33 cellular contexts compared by ENCODE assay signal in genomic region chr3:10106919-10107318, GRCh38. TPM values are rescaled to one million over a fixed set of nuclear protein-coding genes. Genes with fewer than 3 reads are reported as not detected.
A peak's percentile ranks its signal among the peaks of the same experiment; 100 is the strongest.
DNase-seq lines count a peak whose midpoint lies in the region; ATAC-seq, FAIRE-seq and TF ChIP-seq lines count a peak whose summit lies in the region.
"Had no signal": no experiment of that assay in that cellular context is flagged by ENCODE, and none has a peak within 500 bp of the region (broad histone marks: within the 10 kb centered on the region; RNA-seq: fewer than 3 reads in every experiment).

No MANE protein-coding gene starts in this region.

- no TSS peak for BruUV-seq in K562 (replicated peaks; lab: Mats Ljungman, UMichigan)

- peak; percentile 83 for FAIRE-seq in K562 (lab: Jason Lieb, UNC)
- FAIRE-seq: A204.1, GM12878, GM12892, GM18507, GM19239 had no signal

- intact Hi-C loops in K562 (cut with micrococcal nuclease) (no loop called here), testis (cut with DNase I; ENCODE audit: low total_unique reads) (no loop called here)

- peaks cover 0 to 5% of the 10 kb centered on the region in 2 experiments; a peak in 3 of 5 replicates for H3K4me1 ChIP-seq in K562 (replicated peaks in 1 of 2; ENCODE audit: control insufficient read depth in 2 of 2, insufficient read depth in 2 of 2, low read length in 2 of 2)
- H3K4me1 ChIP-seq in testis: no peaks in the 10 kb centered on the region
- H3K4me1 ChIP-seq: BE2C, BLaER1 had no signal

- H4K20me1 ChIP-seq in K562 (replicated peaks; ENCODE audit: control insufficient read depth, insufficient read depth, low read length): no peaks in the 10 kb centered on the region
- H4K20me1 ChIP-seq: BLaER1 had no signal

- H3K36me3 ChIP-seq in K562 (ENCODE audit: control insufficient read depth, insufficient read depth, low read length) (peaks cover 7% of the 10 kb centered on the region; the same call in 2 of the 3 replicates), testis (ENCODE audit: low read depth, missing control alignments) (no peaks in the 10 kb centered on the region)
- H3K36me3 ChIP-seq: BE2C had no signal

- H3K4me2 ChIP-seq in K562 (ENCODE audit: insufficient read depth, low read length): no peak overlapping the region; the same call in 1 of the 2 replicates
- H3K4me2 ChIP-seq: BLaER1 had no signal

- H3K27me3 ChIP-seq in K562 (ENCODE audit: control insufficient read depth in 2 of 2, insufficient read depth in 2 of 2, low read length in 2 of 2) (no peaks in the 10 kb centered on the region), testis (no peaks in the 10 kb centered on the region)
- H3K27me3 ChIP-seq: BE2C, BLaER1 had no signal

- no peak overlapping the region for H3K4me3 ChIP-seq in K562
- peak overlapping the region; percentile 18 to 36 for H3K4me3 ChIP-seq in testis
- H3K4me3 ChIP-seq: BLaER1, GM12878 had no signal

- in situ Hi-C loops in K562 (cut with MboI): no loop called here

- TF ChIP-seq CTCF in K562 (IDR thresholded peaks at IDR 0.05 in 2 of 3, conservative IDR thresholded peaks at IDR 0.05 in 1 of 3; ENCODE audit: insufficient read depth in 2 of 3, low read depth in 1 of 3, low read length in 3 of 3): no peak
- TF ChIP-seq CTCF in testis (IDR thresholded peaks at IDR 0.05): no peak

- CTCF ChIA-PET in K562 (lab: Yijun Ruan, JAX; ENCODE audit: low intra/inter-chr PET ratio): no interaction called here

- peak; percentile 50 for ATAC-seq in K562
- ATAC-seq in GM18909 (IDR thresholded peaks at IDR 0.05; ENCODE audit: poor library complexity, unreplicated experiment): no peak
- ATAC-seq: GM12878 had no signal

- no peak for TF ChIP-seq EP300 in K562 (IDR thresholded peaks at IDR 0.05; ENCODE audit: low read length)

- POLR2A ChIA-PET in K562 (lab: Yijun Ruan, JAX): no interaction called here

- H3K27ac ChIP-seq in K562 (ENCODE audit: extremely low read depth, low read depth, low read length) (no peak overlapping the region), testis (no peak overlapping the region)
- H3K27ac ChIP-seq: BLaER1 had no signal

- H3K9me1 ChIP-seq in K562 (ENCODE audit: control insufficient read depth, insufficient read depth, low read length): no peaks in the 10 kb centered on the region

- H3K9ac ChIP-seq in K562 (ENCODE audit: insufficient read depth in 1 of 2, low read depth in 2 of 2, low read length in 2 of 2): no peak overlapping the region
- H3K9ac ChIP-seq: BLaER1 had no signal

- TF ChIP-seq RAD21 in K562 (CRISPR knock-in tag; conservative IDR thresholded peaks at IDR 0.05 in 1 of 2, IDR thresholded peaks at IDR 0.05 in 1 of 2): no peak

- TF ChIP-seq POLR2A in K562 (conservative IDR thresholded peaks at IDR 0.05) (no peak), testis (IDR thresholded peaks at IDR 0.05) (no peak)

- WGBS in K562 (ENCODE audit: insufficient coverage, low coverage, missing lambda C conversion rate): 46% methylated on average over 2 of the region's 2 CpGs
- WGBS in testis, 2 donors: 69 to 83% methylated on average over 2 of the region's 2 CpGs

- H3K9me3 ChIP-seq in K562 (replicated peaks; ENCODE audit: control insufficient read depth, insufficient read depth, low read depth, low read length): no peaks in the 10 kb centered on the region
- H3K9me3 ChIP-seq in testis: no peaks in the 10 kb centered on the region
- H3K9me3 ChIP-seq: BE2C, BLaER1 had no signal

- DNase-seq in OCI-M1 (lab: John Stamatoyannopoulos, UW): peak; percentile 25
- DNase-seq in OCI-M2 (lab: John Stamatoyannopoulos, UW; ENCODE audit: unreplicated experiment): peak; percentile 16
- peak in 2 of 4 experiments; percentile 51 for DNase-seq in K562 (ENCODE audit: extremely low read depth in 1 of 4, low spot score in 3 of 4)
- no peak for DNase-seq in testis
- DNase-seq in UCSD-AML1 (lab: John Stamatoyannopoulos, UW; ENCODE audit: unreplicated experiment): no peak
- no peak for DNase-seq in KG1 (lab: John Stamatoyannopoulos, UW)
- DNase-seq: 8988T; ACHN; BE2C; C1 segment of cervical spinal cord; CD4-positive, alpha-beta memory T cell; CD4-positive, CD25-positive, alpha-beta regulatory T cell; CD8-positive, alpha-beta memory T cell; COR-L47; DMS 273 treated with DMSO at 0.1 percent for 48 hours; DMS153; DMS53; DMS79; DND-41; EL; GDM1 had no signal

- H3K79me2 ChIP-seq in K562 (ENCODE audit: control insufficient read depth, insufficient read depth, low read length): no peaks in the 10 kb centered on the region

- H2AFZ ChIP-seq in K562 (ENCODE audit: low read depth, low read length): no peak overlapping the region

RNA-seq across cellular contexts. Expression of gene FANCD2OS, which starts 1.1 kb away (rescaled TPM):
- not detected in 2 replicates for total RNA-seq in K562 (2011; cell fraction: chromatin; rRNA removed; ENCODE audit: low replicate concordance)
- total RNA-seq in K562 (2011; cell fraction: nucleolus; rRNA removed): not detected in 2 replicates
- total RNA-seq in K562 (2011; cell fraction: nucleoplasm; rRNA removed): not detected in 2 replicates
- total RNA-seq in K562 (2014; rRNA removed) (not detected in 2 replicates), K562 (2014; rRNA removed; fragmentation: Illumina TruSeq; extraction: Trizol) (not detected in 2 replicates), K562 (2015; rRNA removed; fragmentation: Illumina TruSeq; extraction: Trizol) (not detected in 2 replicates), K562 (2021) (not detected in 2 replicates), testis (10 to 100 TPM; 14.3 to 25.8 TPM)
- polyA plus RNA-seq in K562 (2011; rRNA removed) (not detected in 2 replicates), K562 (2014; fragmentation: Illumina TruSeq; extraction: Trizol) (not detected in 2 replicates), K562 (2014; fragmentation: Nextera tagmentation; extraction: Ambion mirVana) (not detected), K562 (2014; rRNA removed) (not detected in 2 replicates), testis (ENCODE audit: insufficient read depth, low read depth, low replicate concordance) (118 TPM)
- polyA plus RNA-seq in K562 (2011; cell fraction: cytosol; rRNA removed): not detected in 2 replicates
- polyA plus RNA-seq in K562 (2011; cell fraction: nucleus; rRNA removed): not detected in 2 replicates
- not detected in 2 replicates for polyA plus RNA-seq in K562 (2012)
- not detected in 2 replicates for polyA minus RNA-seq in K562 (2011; rRNA and poly(A)+ RNA removed)
- not detected in 2 replicates for polyA minus RNA-seq in K562 (2011; cell fraction: cytosol; rRNA and poly(A)+ RNA removed)
- polyA minus RNA-seq in K562 (2011; cell fraction: nucleus; rRNA and poly(A)+ RNA removed): not detected in 2 replicates
- total RNA-seq: A673; CD4-positive, alpha-beta memory T cell; CD4-positive, CD25-positive, alpha-beta regulatory T cell; CD8-positive, alpha-beta memory T cell; Daoy; G401; GM12878 had no signal
- polyA plus RNA-seq: AG04450; CD14-positive monocyte; CD4-positive, alpha-beta memory T cell; CD4-positive, CD25-positive, alpha-beta regulatory T cell; CD8-positive, alpha-beta memory T cell had no signal

RNA-seq across cellular contexts. Expression of gene BRK1, which starts 8.6 kb away (rescaled TPM):
- 34.5 and 36.9 TPM in 2 replicates for total RNA-seq in K562 (2011; cell fraction: chromatin; rRNA removed; ENCODE audit: low replicate concordance)
- 28.4 and 29.7 TPM in 2 replicates for total RNA-seq in K562 (2011; cell fraction: nucleolus; rRNA removed)
- 50.7 and 104 TPM in 2 replicates for total RNA-seq in K562 (2011; cell fraction: nucleoplasm; rRNA removed)
- total RNA-seq in K562 (2014; rRNA removed) (105 and 110 TPM in 2 replicates), K562 (2014; rRNA removed; fragmentation: Illumina TruSeq; extraction: Trizol) (148 and 174 TPM in 2 replicates), K562 (2015; rRNA removed; fragmentation: Illumina TruSeq; extraction: Trizol) (148 and 161 TPM in 2 replicates), K562 (2021) (139 and 140 TPM in 2 replicates), testis (100 to 1,000 TPM; 145 to 157 TPM)
- polyA plus RNA-seq in K562 (2011; rRNA removed) (295 and 316 TPM in 2 replicates), K562 (2014; fragmentation: Illumina TruSeq; extraction: Trizol) (250 and 293 TPM in 2 replicates), K562 (2014; fragmentation: Nextera tagmentation; extraction: Ambion mirVana) (100 to 1,000 TPM; 538 to 634 TPM), K562 (2014; rRNA removed) (252 and 265 TPM in 2 replicates), testis (ENCODE audit: insufficient read depth, low read depth, low replicate concordance) (250 TPM)
- 189 and 259 TPM in 2 replicates for polyA plus RNA-seq in K562 (2011; cell fraction: cytosol; rRNA removed)
- 67.0 and 104 TPM in 2 replicates for polyA plus RNA-seq in K562 (2011; cell fraction: nucleus; rRNA removed)
- 244 and 289 TPM in 2 replicates for polyA plus RNA-seq in K562 (2012)
- 110 and 120 TPM in 2 replicates for polyA minus RNA-seq in K562 (2011; rRNA and poly(A)+ RNA removed)
- polyA minus RNA-seq in K562 (2011; cell fraction: cytosol; rRNA and poly(A)+ RNA removed): 37.0 and 45.9 TPM in 2 replicates
- 11.7 and 28.9 TPM in 2 replicates for polyA minus RNA-seq in K562 (2011; cell fraction: nucleus; rRNA and poly(A)+ RNA removed)

RNA-seq across cellular contexts. Expression of gene VHL, which starts 34.7 kb away (rescaled TPM):
- 75.2 and 83.6 TPM in 2 replicates for total RNA-seq in K562 (2011; cell fraction: chromatin; rRNA removed; ENCODE audit: low replicate concordance)
- total RNA-seq in K562 (2011; cell fraction: nucleolus; rRNA removed): 45.5 and 50.2 TPM in 2 replicates
- total RNA-seq in K562 (2011; cell fraction: nucleoplasm; rRNA removed): 91.8 and 160 TPM in 2 replicates
- total RNA-seq in K562 (2014; rRNA removed): 73.9 and 82.2 TPM in 2 replicates
- total RNA-seq in K562 (2014; rRNA removed; fragmentation: Illumina TruSeq; extraction: Trizol): 109 and 120 TPM in 2 replicates
- total RNA-seq in K562 (2015; rRNA removed; fragmentation: Illumina TruSeq; extraction: Trizol): 90.5 and 91.1 TPM in 2 replicates
- 79.4 and 93.6 TPM in 2 replicates for total RNA-seq in K562 (2021)
- polyA plus RNA-seq in K562 (2011; rRNA removed): 49.8 and 55.3 TPM in 2 replicates
- polyA plus RNA-seq in K562 (2011; cell fraction: cytosol; rRNA removed): 19.7 and 34.1 TPM in 2 replicates
- 35.5 and 39.4 TPM in 2 replicates for polyA plus RNA-seq in K562 (2011; cell fraction: nucleus; rRNA removed)
- polyA plus RNA-seq in K562 (2012): 78.7 and 123 TPM in 2 replicates
- polyA plus RNA-seq in K562 (2014; fragmentation: Illumina TruSeq; extraction: Trizol): 73.5 and 84.1 TPM in 2 replicates
- 10 to 100 TPM; 16.3 to 22.7 TPM for polyA plus RNA-seq in K562 (2014; fragmentation: Nextera tagmentation; extraction: Ambion mirVana)
- polyA plus RNA-seq in K562 (2014; rRNA removed): 58.7 and 74.2 TPM in 2 replicates
- polyA minus RNA-seq in K562 (2011; rRNA and poly(A)+ RNA removed): 70.6 and 72.7 TPM in 2 replicates
- polyA minus RNA-seq in K562 (2011; cell fraction: cytosol; rRNA and poly(A)+ RNA removed): 22.2 and 30.4 TPM in 2 replicates
- polyA minus RNA-seq in K562 (2011; cell fraction: nucleus; rRNA and poly(A)+ RNA removed): 11.8 and 13.1 TPM in 2 replicates
- 10 to 100 TPM; 61.2 to 73.0 TPM for total RNA-seq in testis
- polyA plus RNA-seq in testis (ENCODE audit: insufficient read depth, low read depth, low replicate concordance): 39.6 TPM

RNA-seq across cellular contexts. Expression of gene IRAK2, which starts 57.8 kb away (rescaled TPM):
- 3.6 and 5.6 TPM in 2 replicates for total RNA-seq in K562 (2011; cell fraction: chromatin; rRNA removed; ENCODE audit: low replicate concordance)
- 3.4 and 4.5 TPM in 2 replicates for total RNA-seq in K562 (2011; cell fraction: nucleolus; rRNA removed)
- total RNA-seq in K562 (2011; cell fraction: nucleoplasm; rRNA removed): 3.7 and 4.1 TPM in 2 replicates
- total RNA-seq in K562 (2014; rRNA removed) (2.5 and 4.7 TPM in 2 replicates), K562 (2014; rRNA removed; fragmentation: Illumina TruSeq; extraction: Trizol) (2.7 TPM in 2 replicates), K562 (2015; rRNA removed; fragmentation: Illumina TruSeq; extraction: Trizol) (1.7 and 1.8 TPM in 2 replicates), K562 (2021) (3.1 and 3.2 TPM in 2 replicates), testis (1 to 10 TPM; 3.7 to 3.8 TPM)
- polyA plus RNA-seq in K562 (2011; rRNA removed) (3.6 and 4.4 TPM in 2 replicates), K562 (2014; fragmentation: Illumina TruSeq; extraction: Trizol) (3.2 and 3.8 TPM in 2 replicates), K562 (2014; fragmentation: Nextera tagmentation; extraction: Ambion mirVana) (1 to 10 TPM in 1 of 2 experiments, under 1 TPM in 1; 0.42 to 1.0 TPM), K562 (2014; rRNA removed) (2.7 and 2.9 TPM in 2 replicates), testis (ENCODE audit: insufficient read depth, low read depth, low replicate concordance) (2.1 TPM)
- 4.2 and 5.7 TPM in 2 replicates for polyA plus RNA-seq in K562 (2011; cell fraction: cytosol; rRNA removed)
- 1.3 and 1.9 TPM in 2 replicates for polyA plus RNA-seq in K562 (2011; cell fraction: nucleus; rRNA removed)
- 1.8 and 2.8 TPM in 2 replicates for polyA plus RNA-seq in K562 (2012)
- 2.3 and 3.5 TPM in 2 replicates for polyA minus RNA-seq in K562 (2011; rRNA and poly(A)+ RNA removed)
- 1.9 and 3.1 TPM in 2 replicates for polyA minus RNA-seq in K562 (2011; cell fraction: cytosol; rRNA and poly(A)+ RNA removed)
- polyA minus RNA-seq in K562 (2011; cell fraction: nucleus; rRNA and poly(A)+ RNA removed): 1.1 and 1.2 TPM in 2 replicates

Comparison
In these comparisons a context has a peak if more than half of its experiments do, and no peak if none do; other contexts are left out.
1. DNase-seq: peak in OCI-M1 (single experiment) and OCI-M2 (single experiment); none in testis (single experiment), UCSD-AML1 (single experiment) and KG1 (single experiment).
2. RNA of gene FANCD2OS, which starts 1.1 kb away (total RNA-seq): 14.3 to 25.8 TPM in testis; not detected in K562; every median in the first group is over 10 times any median in the second.